Comparison of ENCODE assay signal across 10 cellular contexts in the genomic region with DNA sequence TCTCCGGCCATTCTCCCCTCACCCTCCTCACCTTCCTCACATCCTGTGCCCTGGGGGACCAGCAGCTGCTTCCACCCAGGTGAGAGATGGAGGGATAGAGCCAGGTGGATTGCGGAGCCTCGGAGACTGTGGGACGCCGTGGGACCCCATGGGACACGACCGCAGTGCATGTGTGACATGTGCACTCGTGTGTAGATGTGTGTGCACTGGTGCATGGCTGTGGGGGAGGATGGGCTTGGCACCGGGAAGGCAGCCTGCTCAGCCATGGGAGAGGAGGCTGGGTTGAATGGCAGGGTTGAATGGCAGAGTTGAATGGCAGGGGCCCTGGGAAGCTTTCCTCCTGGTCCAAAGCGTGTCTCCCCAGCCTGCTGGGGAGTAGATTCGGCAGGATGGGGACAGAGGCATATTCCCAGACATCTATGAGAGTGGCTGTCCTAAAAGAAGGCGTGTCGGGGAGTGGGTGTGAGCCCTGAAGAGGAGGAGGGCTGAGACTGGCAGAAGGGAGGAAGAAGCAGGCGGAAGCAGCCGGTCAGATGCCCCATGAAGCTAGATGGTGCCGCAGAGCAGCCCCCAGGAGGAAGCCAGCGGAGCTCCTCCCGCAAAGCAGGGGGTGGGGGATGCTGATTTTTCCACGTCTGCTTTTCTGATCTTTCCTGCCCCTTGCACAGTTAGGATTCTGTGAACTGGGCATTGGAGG. TPM values are rescaled to one million over a fixed set of nuclear protein-coding genes. Genes with fewer than 3 reads are reported as not detected.
DNase-seq lines count a peak whose midpoint lies in the region; ATAC-seq and TF ChIP-seq lines count a peak whose summit lies in the region.
"Had no signal": no experiment of that assay in that cellular context is flagged by ENCODE, and none has a peak within 500 bp of the region (broad histone marks: within the 10 kb centered on the region; RNA-seq: fewer than 3 reads in every experiment).

No MANE protein-coding gene starts in this region.

- DNase-seq in BE2C = peak; percentile 30
- DNase-seq in activated CD4-positive, alpha-beta T cell treated with anti-CD3 and anti-CD28 coated beads, Interleukin-2, amount 10 ng/mL, durations not matched to agents 7 days and 5 days = peak; percentile 82
- peak; percentile 32 to 45 for DNase-seq in gastrocnemius medialis
- no peak for DNase-seq in DMS153 treated with DMSO at 0.1 percent for 48 hours (lab: John Stamatoyannopoulos, UW; ENCODE audit: unreplicated experiment)
- no peak for DNase-seq in NCI-H1048 (lab: John Stamatoyannopoulos, UW)
- DNase-seq in WERI-Rb-1 = no peak

- peaks cover 51% of the 10 kb centered on the region for H3K36me3 Mint-ChIP-seq in activated CD4-positive, alpha-beta T cell treated with anti-CD3 and anti-CD28 coated beads, Interleukin-2, amount 10 ng/mL, durations not matched to agents 7 days and 5 days (ENCODE audit: low read depth)

- CTCF ChIA-PET in HEK293 (lab: Yijun Ruan, JAX) = no interaction called here
- CTCF ChIA-PET in activated CD4-positive, alpha-beta T cell treated with anti-CD3 and anti-CD28 coated beads, Interleukin-2, amount 10 ng/mL, durations not matched to agents 7 days and 5 days (lab: Charles Lee) = interaction anchor here (0.6 to 3.3 kb wide), 15 partner anchors 9 to 312 kb away, joined by 3 to 27 read pairs (median 3); partner anchors contain the start of genes GIMAP1 and GIMAP4

- ATAC-seq in gastrocnemius medialis = peak; percentile 19 to 55

- H3K9me3 ChIP-seq in BE2C = no peaks in the 10 kb centered on the region
- H3K9me3 ChIP-seq in HEK293 (ENCODE audit: control insufficient read depth, insufficient read depth, low read depth, low read length) = no peaks in the 10 kb centered on the region
- no peaks in the 10 kb centered on the region for H3K9me3 ChIP-seq in esophagus (ENCODE audit: control insufficient read depth in 2 of 2, insufficient read depth in 1 of 2, low read depth in 1 of 2, low read length in 1 of 2)
- no peaks in the 10 kb centered on the region for H3K9me3 ChIP-seq in gastrocnemius medialis
- H3K9me3 ChIP-seq in WERI-Rb-1 (ENCODE audit: severe bottlenecking) = peaks cover 5% of the 10 kb centered on the region

- H3K36me3 ChIP-seq in BE2C (no peaks in the 10 kb centered on the region), HEK293 (ENCODE audit: control insufficient read depth in 2 of 2, insufficient read depth in 1 of 2, low read length in 2 of 2) (no peaks in the 10 kb centered on the region), esophagus (ENCODE audit: control insufficient read depth in 2 of 2, insufficient read depth in 2 of 2, low read length in 1 of 2) (no peaks in the 10 kb centered on the region), gastrocnemius medialis (no peaks in the 10 kb centered on the region), WERI-Rb-1 (no peaks in the 10 kb centered on the region)

- 59 to 62% methylated on average over 19 of the region's 19 CpGs for WGBS in esophagus, 2 donors

- in situ Hi-C loops in gastrocnemius medialis (cut with MboI; ENCODE audit: low sequenced_read_pairs in 4 of 4) = no loop called here

- intact Hi-C loops in gastrocnemius medialis (cut with DNase I; ENCODE audit: low total_unique reads) = no loop called here

- peaks cover 15% of the 10 kb centered on the region for H3K9me3 Mint-ChIP-seq in activated CD4-positive, alpha-beta T cell treated with anti-CD3 and anti-CD28 coated beads, Interleukin-2, amount 10 ng/mL, durations not matched to agents 7 days and 5 days

- H3K27me3 Mint-ChIP-seq in activated CD4-positive, alpha-beta T cell treated with anti-CD3 and anti-CD28 coated beads, Interleukin-2, amount 10 ng/mL, durations not matched to agents 7 days and 5 days = no peaks in the 10 kb centered on the region

- H3K4me3 Mint-ChIP-seq in activated CD4-positive, alpha-beta T cell treated with anti-CD3 and anti-CD28 coated beads, Interleukin-2, amount 10 ng/mL, durations not matched to agents 7 days and 5 days = peak overlapping the region; percentile 97
- H3K4me3 Mint-ChIP-seq: neural crest cell had no signal

- peaks cover 71% of the 10 kb centered on the region for H3K4me1 Mint-ChIP-seq in activated CD4-positive, alpha-beta T cell treated with anti-CD3 and anti-CD28 coated beads, Interleukin-2, amount 10 ng/mL, durations not matched to agents 7 days and 5 days

- H3K27me3 ChIP-seq in BE2C (no peaks in the 10 kb centered on the region), esophagus (ENCODE audit: control insufficient read depth in 1 of 2, insufficient read depth in 2 of 2, low read length in 2 of 2) (no peaks in the 10 kb centered on the region), gastrocnemius medialis (peaks cover 0 to 12% (median 7%) of the 10 kb centered on the region in 3 donors), WERI-Rb-1 (ENCODE audit: insufficient read depth, low read depth, severe bottlenecking) (no peaks in the 10 kb centered on the region)

- POLR2A ChIA-PET in HEK293 (lab: Yijun Ruan, JAX) = no interaction called here
- POLR2A ChIA-PET in activated CD4-positive, alpha-beta T cell treated with anti-CD3 and anti-CD28 coated beads, Interleukin-2, amount 10 ng/mL, durations not matched to agents 7 days and 5 days (lab: Charles Lee) = interaction anchor here (0.6 to 3.2 kb wide), 10 partner anchors 28 to 304 kb away, joined by 3 to 45 read pairs (median 8); partner anchors contain the start of genes GIMAP4 and GIMAP7

- H3K27ac ChIP-seq in HEK293 (ENCODE audit: extremely low read depth, low read depth, low read length) (no peak overlapping the region), esophagus (ENCODE audit: low read depth in 2 of 2, low read length in 1 of 2) (peak overlapping the region; percentile 47 to 69), gastrocnemius medialis (peak overlapping the region; percentile 54 to 78 (median 74)), WERI-Rb-1 (no peak overlapping the region)
- H3K27ac ChIP-seq: SK-N-MC had no signal

- peak in 1 of 2 donors; percentile 12 for TF ChIP-seq POLR2A in gastrocnemius medialis (IDR thresholded peaks at IDR 0.05)

- no peak for TF ChIP-seq CTCF in BE2C (IDR thresholded peaks at IDR 0.05; ENCODE audit: low read depth, low read length)
- TF ChIP-seq CTCF in HEK293 (tag by site-specific recombination; IDR thresholded peaks at IDR 0.05) = no peak
- TF ChIP-seq CTCF in gastrocnemius medialis (IDR thresholded peaks at IDR 0.05 in 4 of 5, conservative IDR thresholded peaks at IDR 0.05 in 1 of 5) = no peak
- no peak for TF ChIP-seq CTCF in WERI-Rb-1 (IDR thresholded peaks at IDR 0.05; ENCODE audit: low read depth, low read length)

- H3K27ac Mint-ChIP-seq in activated CD4-positive, alpha-beta T cell treated with anti-CD3 and anti-CD28 coated beads, Interleukin-2, amount 10 ng/mL, durations not matched to agents 7 days and 5 days = peak overlapping the region; percentile 93

- H3K4me1 ChIP-seq in BE2C = no peaks in the 10 kb centered on the region
- no peaks in the 10 kb centered on the region for H3K4me1 ChIP-seq in HEK293 (ENCODE audit: control insufficient read depth, insufficient read depth, low read length)
- no peaks in the 10 kb centered on the region for H3K4me1 ChIP-seq in esophagus (ENCODE audit: control insufficient read depth in 2 of 2, insufficient read depth in 2 of 2, low read length in 1 of 2)
- no peaks in the 10 kb centered on the region for H3K4me1 ChIP-seq in gastrocnemius medialis

- H3K4me3 ChIP-seq in BE2C (ENCODE audit: low read depth, low read length) (no peak overlapping the region), HEK293 (ENCODE audit: low read depth, low read length) (no peak overlapping the region), esophagus (ENCODE audit: low read depth in 1 of 2, low read length in 2 of 2) (peak overlapping the region; percentile 21 to 55), gastrocnemius medialis (peak overlapping the region; percentile 44 to 59 (median 51)), WERI-Rb-1 (ENCODE audit: low read depth, low read length) (no peak overlapping the region)
- H3K4me3 ChIP-seq: SK-N-MC had no signal

TF ChIP-seq in HEK293, 187 proteins besides CTCF, POLR2A, EP300 and RAD21:
- TF ChIP-seq ZFHX2 (tag by site-specific recombination; conservative IDR thresholded peaks at IDR 0.05) (0 out of 2 replicates have a peak, but pooled peaks have one; percentile 10), ZNF768 (tag by site-specific recombination; IDR thresholded peaks at IDR 0.05) (no peak), ZNF324 (tag by site-specific recombination; IDR thresholded peaks at IDR 0.05) (no peak)
TF ChIP-seq in HEK293: peak in this region for 1.

RNA-seq across cellular contexts. Expression of gene GIMAP8, which starts 0.8 kb away (rescaled TPM):
- polyA plus RNA-seq in BE2C (2012; ENCODE audit: insufficient read depth, insufficient read length, low read depth) = not detected
- 10 to 100 TPM; 35.9 to 36.3 TPM for total RNA-seq in activated CD4-positive, alpha-beta T cell treated with anti-CD3 and anti-CD28 coated beads, Interleukin-2, amount 10 ng/mL, durations not matched to agents 7 days and 5 days
- 1 to 10 TPM; 1.8 to 1.9 TPM for polyA plus RNA-seq in esophagus
- total RNA-seq in gastrocnemius medialis = 10 to 100 TPM in 1 of 4 donors, 1 to 10 TPM in 3; 5.4 to 10.4 (median 7.1) TPM
- total RNA-seq: neural crest cell had no signal

Comparison
In these comparisons a context has a peak if more than half of its experiments do, and no peak if none do; other contexts are left out.
1. DNase-seq: peak in BE2C (single experiment), activated CD4-positive, alpha-beta T cell treated with anti-CD3 and anti-CD28 coated beads, Interleukin-2, amount 10 ng/mL, durations not matched to agents 7 days and 5 days (single experiment) and gastrocnemius medialis (2 of 2); none in DMS153 treated with DMSO at 0.1 percent for 48 hours (single experiment), NCI-H1048 (single experiment) and WERI-Rb-1 (single experiment).
2. H3K4me3 ChIP-seq: peak in esophagus (2 of 2) and gastrocnemius medialis (4 of 4); none in BE2C (single experiment), HEK293 (single experiment) and WERI-Rb-1 (single experiment).
3. H3K27ac ChIP-seq: peak in esophagus (2 of 2) and gastrocnemius medialis (4 of 4); none in HEK293 (single experiment) and WERI-Rb-1 (single experiment).